In the genomic region with DNA sequence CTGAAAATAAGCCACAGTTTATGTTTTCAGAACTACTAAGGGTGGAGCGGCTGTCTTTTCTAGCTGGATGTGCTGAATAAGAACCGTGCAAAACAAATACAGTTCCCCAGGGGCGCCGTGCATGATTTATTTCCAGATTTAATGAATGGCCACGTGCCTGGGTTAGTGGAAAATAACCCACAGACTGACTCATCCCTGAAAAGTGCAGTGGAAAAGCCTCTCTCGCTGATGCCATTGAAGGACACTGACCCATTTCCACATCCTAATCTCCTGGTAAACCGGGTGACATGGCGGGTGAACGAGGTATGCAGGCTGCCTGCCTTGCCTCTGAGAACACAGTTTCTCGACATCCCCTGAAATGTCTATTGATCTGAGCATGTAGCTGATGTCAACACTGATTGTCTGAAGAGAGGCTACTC, we compare ENCODE assay signal across 10 cellular contexts.
DNase-seq lines count a peak whose midpoint lies in the region; ATAC-seq, FAIRE-seq and TF ChIP-seq lines count a peak whose summit lies in the region.
"Had no signal": no experiment of that assay in that cellular context is flagged by ENCODE, and none has a peak within 500 bp of the region (broad histone marks: within the 10 kb centered on the region; RNA-seq: fewer than 3 reads in every experiment).

No MANE protein-coding gene starts in this region.

- H3K27ac Mint-ChIP-seq in CD14-positive monocyte, result no peak overlapping the region
- H3K27ac Mint-ChIP-seq: CD4-positive, CD25-positive, alpha-beta regulatory T cell had no signal

- no peak for TF ChIP-seq CTCF in ascending aorta (IDR thresholded peaks at IDR 0.05)
- TF ChIP-seq CTCF in keratinocyte (optimal IDR thresholded peaks at IDR 0.05 in 1 of 3, IDR thresholded peaks at IDR 0.05 in 1 of 3, conservative IDR thresholded peaks at IDR 0.05 in 1 of 3; ENCODE audit: extremely low read depth in 1 of 3, insufficient read depth in 2 of 3, low read length in 3 of 3), result no peak
- TF ChIP-seq CTCF in transverse colon (IDR thresholded peaks at IDR 0.05), result no peak
- no peak for TF ChIP-seq CTCF in CD14-positive monocyte (IDR thresholded peaks at IDR 0.05)

- dilution Hi-C loops in keratinocyte (cut with MboI; ENCODE audit: extremely low pct_ligation_motif_present, low sequenced_read_pairs), result no loop called here

- H3K4me2 ChIP-seq in keratinocyte (ENCODE audit: control insufficient read depth, extremely low read depth, insufficient read depth, low read depth, low read length), result peak overlapping the region; percentile 80

- H3K9me1 ChIP-seq in keratinocyte (ENCODE audit: control insufficient read depth, extremely low read depth, insufficient read depth, low read length), result no peaks in the 10 kb centered on the region

- peaks cover 0 to 6% of the 10 kb centered on the region in 2 donors for H3K4me1 ChIP-seq in ascending aorta
- H3K4me1 ChIP-seq in keratinocyte (ENCODE audit: control insufficient read depth, extremely low read depth, insufficient read depth, low read length), result peaks cover 29% of the 10 kb centered on the region
- H3K4me1 ChIP-seq in transverse colon, result peaks cover 0 to 14% (median 3%) of the 10 kb centered on the region in 4 donors
- H3K4me1 ChIP-seq: lower lobe of right lung had no signal

- DNase-seq in NCI-H2081 (lab: John Stamatoyannopoulos, UW) (peak; percentile 32 to 60), NCI-H2081 treated with DMSO at 0.1 percent for 48 hours (lab: John Stamatoyannopoulos, UW) (no peak), ascending aorta (ENCODE audit: low spot score in 2 of 2) (peak in 1 of 2 donors; percentile 82), keratinocyte (ENCODE audit: low read depth, low spot score) (no peak), transverse colon (peak; percentile 40), KG1 (lab: John Stamatoyannopoulos, UW) (no peak), CD14-positive monocyte (ENCODE audit: low spot score) (no peak)
- DNase-seq: CD4-positive, CD25-positive, alpha-beta regulatory T cell; lower lobe of right lung had no signal

- no peak for FAIRE-seq in keratinocyte (lab: Jason Lieb, UNC)

- H3K27me3 Mint-ChIP-seq in CD14-positive monocyte (ENCODE audit: low read depth in 3 of 3), result peaks cover 0 to 3% (median 0%) of the 10 kb centered on the region in 3 donors
- H3K27me3 Mint-ChIP-seq: CD4-positive, CD25-positive, alpha-beta regulatory T cell had no signal

- H3K9me3 ChIP-seq in ascending aorta, result no peaks in the 10 kb centered on the region
- no peaks in the 10 kb centered on the region for H3K9me3 ChIP-seq in keratinocyte (ENCODE audit: control insufficient read depth, low read depth, low read length)
- H3K9me3 ChIP-seq in transverse colon, result no peaks in the 10 kb centered on the region
- H3K9me3 ChIP-seq: lower lobe of right lung had no signal

- no peak overlapping the region for H2AFZ ChIP-seq in keratinocyte (ENCODE audit: control insufficient read depth, low read length)

- in situ Hi-C loops in transverse colon (cut with MboI; ENCODE audit: low pct_ligation_motif_present in 1 of 4, low pct_unique_long_range_greater_than_20kb in 1 of 4, low sequenced_read_pairs in 3 of 4), result no loop called here

- H3K36me3 ChIP-seq in ascending aorta (no peaks in the 10 kb centered on the region), keratinocyte (ENCODE audit: control insufficient read depth in 2 of 2, extremely low read depth in 1 of 2, insufficient read depth in 2 of 2, low read length in 2 of 2) (no peaks in the 10 kb centered on the region), transverse colon (no peaks in the 10 kb centered on the region)
- H3K36me3 ChIP-seq: lower lobe of right lung had no signal

- no peak overlapping the region for H3K9ac ChIP-seq in keratinocyte (ENCODE audit: control insufficient read depth, extremely low read depth, insufficient read depth, low read length)

- H3K79me2 ChIP-seq in keratinocyte (ENCODE audit: control insufficient read depth, insufficient read depth, low read length), result no peaks in the 10 kb centered on the region

- TF ChIP-seq POLR2A in transverse colon (IDR thresholded peaks at IDR 0.05), result no peak

- H3K9me3 Mint-ChIP-seq in CD14-positive monocyte, result peaks cover 0 to 2% (median 0%) of the 10 kb centered on the region in 7 donors

- intact Hi-C loops in ascending aorta (cut with DNase I) (no loop called here), transverse colon (cut with DNase I; ENCODE audit: low total_unique reads) (no loop called here), CD14-positive monocyte (cut with micrococcal nuclease) (no loop called here)

- H3K4me3 ChIP-seq in ascending aorta, result peak overlapping the region; percentile 19 to 26
- H3K4me3 ChIP-seq in keratinocyte (ENCODE audit: control insufficient read depth in 2 of 3, extremely low read depth in 1 of 3, insufficient read depth in 2 of 3, low read depth in 1 of 3, low read length in 3 of 3), result peak overlapping the region in 2 of 3 experiments; percentile 39 to 54
- H3K4me3 ChIP-seq in transverse colon, result no peak overlapping the region
- H3K4me3 ChIP-seq: lower lobe of right lung had no signal

- H4K20me1 ChIP-seq in keratinocyte (ENCODE audit: control insufficient read depth, extremely low read depth, insufficient read depth, low read length), result no peaks in the 10 kb centered on the region

- H3K27ac ChIP-seq in ascending aorta (no peak overlapping the region), keratinocyte (ENCODE audit: control insufficient read depth, insufficient read depth, low read length) (no peak overlapping the region), transverse colon (peak overlapping the region in 3 of 4 donors; percentile 13 to 53 (median 27))
- H3K27ac ChIP-seq: lower lobe of right lung had no signal

- H3K4me1 Mint-ChIP-seq in CD14-positive monocyte, result peaks cover 10% of the 10 kb centered on the region

- TF ChIP-seq EP300 in transverse colon (IDR thresholded peaks at IDR 0.05; ENCODE audit: low read depth), result no peak

- WGBS in transverse colon (ENCODE audit: low coverage in 1 of 2), 2 donors, result 45% methylated on average over 10 of the region's 10 CpGs; no CpG with 5 or more reads in 1 of the 2 donors

- no peaks in the 10 kb centered on the region for H3K36me3 Mint-ChIP-seq in CD14-positive monocyte
- H3K36me3 Mint-ChIP-seq: CD4-positive, CD25-positive, alpha-beta regulatory T cell had no signal

- ATAC-seq in GM18858 (IDR thresholded peaks at IDR 0.05; ENCODE audit: unreplicated experiment), result no peak

- H3K27me3 ChIP-seq in ascending aorta, result no peaks in the 10 kb centered on the region
- peaks cover 3% of the 10 kb centered on the region for H3K27me3 ChIP-seq in keratinocyte (ENCODE audit: control insufficient read depth, extremely low read depth, insufficient read depth, low read length)
- no peaks in the 10 kb centered on the region for H3K27me3 ChIP-seq in transverse colon

- no peak overlapping the region for H3K4me3 Mint-ChIP-seq in CD14-positive monocyte
- H3K4me3 Mint-ChIP-seq: CD4-positive, CD25-positive, alpha-beta regulatory T cell had no signal

Comparison
In these comparisons a context has a peak if more than half of its experiments do, and no peak if none do; other contexts are left out.
1. DNase-seq: peak in NCI-H2081 (2 of 2) and transverse colon (single experiment); none in NCI-H2081 treated with DMSO at 0.1 percent for 48 hours (single experiment), keratinocyte (single experiment), KG1 (single experiment) and CD14-positive monocyte (single experiment).
2. H3K27ac ChIP-seq: peak in transverse colon (3 of 4); none in ascending aorta (0 of 2) and keratinocyte (single experiment).
3. H3K4me3 ChIP-seq: peak in ascending aorta (2 of 2) and keratinocyte (2 of 3); none in transverse colon (0 of 4).